In genomic region chr3:195159819-195160175, GRCh38 we compare ENCODE assay signal across 12 cellular contexts.
DNase-seq lines count a peak whose midpoint lies in the region; ATAC-seq and TF ChIP-seq lines count a peak whose summit lies in the region.
"Had no signal": no experiment of that assay in that cellular context is flagged by ENCODE, and none has a peak within 500 bp of the region (broad histone marks: within the 10 kb centered on the region; RNA-seq: fewer than 3 reads in every experiment).

No MANE protein-coding gene starts in this region.

- ATAC-seq in SK-N-SH treated with all-trans-retinoic acid at 6 μM for 48 hours (peak; percentile 4; the same call in 1 of the 3 replicates), HG02759 (IDR thresholded peaks at IDR 0.05; ENCODE audit: unreplicated experiment) (no peak)
- ATAC-seq: effector memory CD8-positive, alpha-beta T cell had no signal

- TF ChIP-seq CTCF in stomach (IDR thresholded peaks at IDR 0.05), result no peak

- 64 to 82% (median 70%) methylated on average over 6 of the region's 6 CpGs for WGBS in stomach, 5 donors

- TF ChIP-seq EP300 in stomach (IDR thresholded peaks at IDR 0.05), result no peak

- DNase-seq in GM03348 (ENCODE audit: low spot score), result peak; percentile 68
- peak; percentile 61 for DNase-seq in left kidney (ENCODE audit: low read depth, low spot score)
- no peak for DNase-seq in stomach
- DNase-seq in NCI-H146 treated with DMSO at 0.1 percent for 48 hours (lab: John Stamatoyannopoulos, UW; ENCODE audit: unreplicated experiment), result no peak
- DNase-seq in D341Med (ENCODE audit: low spot score), result no peak
- DNase-seq in inferior parietal cortex (ENCODE audit: extremely low spot score), result no peak
- DNase-seq: activated CD8-positive, alpha-beta memory T cell treated with anti-CD3 and anti-CD28 coated beads, Interleukin-2, amount 50 U/mL, for 4 hours; amygdala; effector memory CD8-positive, alpha-beta T cell; NCI-H345 had no signal

- no peak overlapping the region for H3K4me3 ChIP-seq in stomach

- TF ChIP-seq POLR2A in stomach (IDR thresholded peaks at IDR 0.05), result no peak

- peak overlapping the region; percentile 23 to 83 (median 73) for H3K27ac ChIP-seq in stomach

- H3K9me3 ChIP-seq in stomach, result no peaks in the 10 kb centered on the region

- peaks cover 33 to 64% (median 51%) of the 10 kb centered on the region in 4 donors for H3K4me1 ChIP-seq in stomach

- no peaks in the 10 kb centered on the region for H3K27me3 ChIP-seq in stomach

- H3K36me3 ChIP-seq in stomach, result no peaks in the 10 kb centered on the region

- intact Hi-C loops in stomach (cut with DNase I; ENCODE audit: low total_unique reads), result no loop called here

TF ChIP-seq in SK-N-SH treated with all-trans-retinoic acid at 6 μM for 48 hours, 23 proteins besides CTCF, POLR2A, EP300 and RAD21:
- TF ChIP-seq RARB (CRISPR knock-in tag; IDR thresholded peaks at IDR 0.05) (no peak), SNAI2 (CRISPR knock-in tag; IDR thresholded peaks at IDR 0.05) (no peak)

Comparison
In these comparisons a context has a peak if more than half of its experiments do, and no peak if none do; other contexts are left out.
1. DNase-seq: peak in GM03348 (single experiment) and left kidney (single experiment); none in stomach (single experiment), NCI-H146 treated with DMSO at 0.1 percent for 48 hours (single experiment), D341Med (single experiment) and inferior parietal cortex (single experiment).